In genomic region chr20:57438552-57438951, GRCh38 we compare ENCODE assay signal across 12 cellular contexts. TPM values are rescaled to one million over a fixed set of nuclear protein-coding genes. Genes with fewer than 3 reads are reported as not detected.
A peak's percentile ranks its signal among the peaks of the same experiment; 100 is the strongest.
DNase-seq lines count a peak whose midpoint lies in the region; ATAC-seq, FAIRE-seq and TF ChIP-seq lines count a peak whose summit lies in the region.
"Had no signal": no experiment of that assay in that cellular context is flagged by ENCODE, and none has a peak within 500 bp of the region (broad histone marks: within the 10 kb centered on the region; RNA-seq: fewer than 3 reads in every experiment).

No MANE protein-coding gene starts in this region.

- peak overlapping the region in 9 of 11 experiments; percentile 90 to 100 (median 98); a peak in 17 of 22 replicates for H3K27ac ChIP-seq in BLaER1 treated with 17β-estradiol and CSF1 and Interleukin-3, amounts not matched to agents 10 nM and 100 nM
- H3K27ac ChIP-seq in heart right ventricle (peak overlapping the region in 7 of 10 donors; percentile 4 to 98 (median 58)), rectal smooth muscle tissue (ENCODE audit: low read depth, low read length) (peak overlapping the region; percentile 84)
- H3K27ac ChIP-seq: SK-N-MC had no signal

- DNase-seq in NCI-H2029 treated with DMSO at 0.1 percent for 48 hours (lab: John Stamatoyannopoulos, UW): peak; percentile 37
- DNase-seq in heart right ventricle: no peak
- no peak for DNase-seq in A172 (ENCODE audit: low spot score)
- no peak for DNase-seq in inferior parietal cortex (ENCODE audit: extremely low spot score)
- DNase-seq in frontal cortex (ENCODE audit: low spot score in 2 of 2): no peak
- no peak for DNase-seq in NCI-H774 (lab: John Stamatoyannopoulos, UW)
- DNase-seq: activated T-cell treated with anti-CD3 and anti-CD28 coated beads, Interleukin-2, amount 50 U/mL, for 48 hours; foreskin melanocyte; NCI-H2171 had no signal

- peak overlapping the region; percentile 18 to 97 (median 90); a peak in 20 of 22 replicates for H3K4me2 ChIP-seq in BLaER1 treated with 17β-estradiol and CSF1 and Interleukin-3, amounts not matched to agents 10 nM and 100 nM

- no peak for FAIRE-seq in frontal cortex (lab: Jason Lieb, UNC)

- ATAC-seq in heart right ventricle: no peak

- peak overlapping the region in 9 of 11 experiments; percentile 9 to 91 (median 57); a peak in 14 of 22 replicates for H3K9ac ChIP-seq in BLaER1 treated with 17β-estradiol and CSF1 and Interleukin-3, amounts not matched to agents 10 nM and 100 nM
- no peak overlapping the region for H3K9ac ChIP-seq in rectal smooth muscle tissue (ENCODE audit: low read length)

- no peaks in the 10 kb centered on the region for H4K20me1 ChIP-seq in BLaER1 treated with 17β-estradiol and CSF1 and Interleukin-3, amounts not matched to agents 10 nM and 100 nM

- TF ChIP-seq CTCF in heart right ventricle (IDR thresholded peaks at IDR 0.05): no peak

- H3K4me3 ChIP-seq in BLaER1 treated with 17β-estradiol and CSF1 and Interleukin-3, amounts not matched to agents 10 nM and 100 nM: no peak overlapping the region
- H3K4me3 ChIP-seq in heart right ventricle (no peak overlapping the region), rectal smooth muscle tissue (ENCODE audit: low read length) (no peak overlapping the region)
- H3K4me3 ChIP-seq: SK-N-MC had no signal

- peaks cover 6 to 12% (median 10%) of the 10 kb centered on the region in 11 experiments; a peak in 19 of 22 replicates for H3K9me3 ChIP-seq in BLaER1 treated with 17β-estradiol and CSF1 and Interleukin-3, amounts not matched to agents 10 nM and 100 nM (replicated peaks in 1 of 11)
- H3K9me3 ChIP-seq in heart right ventricle: peaks cover 0 to 3% (median 0%) of the 10 kb centered on the region in 11 donors

- 45 to 60% methylated on average over 5 of the region's 5 CpGs for WGBS in heart right ventricle, 2 donors

- intact Hi-C loops in heart right ventricle (cut with DNase I): loop anchor here in 2 of 10 donors (5.0 to 10.0 kb wide), 3 partner anchors 41 to 56 kb away; partner anchors contain the start of gene RBM38 (in 1 of the 2)

- H3K27me3 ChIP-seq in BLaER1 treated with 17β-estradiol and CSF1 and Interleukin-3, amounts not matched to agents 10 nM and 100 nM: no peaks in the 10 kb centered on the region
- H3K27me3 ChIP-seq in heart right ventricle (no peaks in the 10 kb centered on the region), rectal smooth muscle tissue (ENCODE audit: control insufficient read depth, insufficient read depth, low read length) (no peaks in the 10 kb centered on the region)

- H3K4me1 ChIP-seq in BLaER1 treated with 17β-estradiol and CSF1 and Interleukin-3, amounts not matched to agents 10 nM and 100 nM: peaks cover 61 to 97% (median 78%) of the 10 kb centered on the region in 10 experiments
- H3K4me1 ChIP-seq in heart right ventricle (peaks cover 15 to 79% (median 51%) of the 10 kb centered on the region in 9 donors), rectal smooth muscle tissue (ENCODE audit: control insufficient read depth, insufficient read depth, low read length) (peaks cover 61% of the 10 kb centered on the region)

- 0 out of 22 replicates have a peak, but pooled peaks cover 0 to 5% (median 0%) of the 10 kb centered on the region in 11 experiments for H3K36me3 ChIP-seq in BLaER1 treated with 17β-estradiol and CSF1 and Interleukin-3, amounts not matched to agents 10 nM and 100 nM
- H3K36me3 ChIP-seq in heart right ventricle (no peaks in the 10 kb centered on the region), rectal smooth muscle tissue (ENCODE audit: control insufficient read depth, insufficient read depth, low read length) (no peaks in the 10 kb centered on the region)

RNA-seq across cellular contexts. Expression of gene RBM38, which starts 47.4 kb away (rescaled TPM):
- total RNA-seq in heart right ventricle: 100 to 1,000 TPM in 1 of 10 donors, 10 to 100 TPM in 9; 35.5 to 119 (median 50.2) TPM
- polyA plus RNA-seq in heart right ventricle: 100 to 1,000 TPM in 1 of 2 donors, 10 to 100 TPM in 1; 47.6 to 104 TPM
- 41.4 and 53.5 TPM in 2 replicates for total RNA-seq in A172 (2014; rRNA removed; shearing (Covaris generic))
- 10.6 TPM for total RNA-seq in frontal cortex
